In genomic region chr16:14362774-14363371, GRCh38 we compare ENCODE assay signal across 1 cellular context.
A peak's percentile ranks its signal among the peaks of the same experiment; 100 is the strongest.
TF ChIP-seq lines count a peak whose summit lies in the region.

No MANE protein-coding gene starts in this region.

TF ChIP-seq in HepG2, 621 proteins besides CTCF, POLR2A, EP300 and RAD21 (continued from another document):
- TF ChIP-seq ZNF687 (CRISPR knock-in tag; IDR thresholded peaks at IDR 0.05) = peak; percentile 3; the same call in 1 of the 2 replicates
- 0 out of 2 replicates have a peak, but pooled peaks have one; percentile 69 for TF ChIP-seq DZIP1 (CRISPR knock-in tag; IDR thresholded peaks at IDR 0.05)
- TF ChIP-seq, protein P1, sequence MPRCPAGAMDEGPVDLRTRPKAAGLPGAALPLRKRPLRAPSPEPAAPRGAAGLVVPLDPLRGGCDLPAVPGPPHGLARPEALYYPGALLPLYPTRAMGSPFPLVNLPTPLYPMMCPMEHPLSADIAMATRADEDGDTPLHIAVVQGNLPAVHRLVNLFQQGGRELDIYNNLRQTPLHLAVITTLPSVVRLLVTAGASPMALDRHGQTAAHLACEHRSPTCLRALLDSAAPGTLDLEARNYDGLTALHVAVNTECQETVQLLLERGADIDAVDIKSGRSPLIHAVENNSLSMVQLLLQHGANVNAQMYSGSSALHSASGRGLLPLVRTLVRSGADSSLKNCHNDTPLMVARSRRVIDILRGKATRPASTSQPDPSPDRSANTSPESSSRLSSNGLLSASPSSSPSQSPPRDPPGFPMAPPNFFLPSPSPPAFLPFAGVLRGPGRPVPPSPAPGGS (CRISPR knock-in tag; IDR thresholded peaks at IDR 0.05) = no peak
- no peak for TF ChIP-seq ZNF761 (CRISPR knock-in tag; conservative IDR thresholded peaks at IDR 0.05)
- TF ChIP-seq BHLHE40 (IDR thresholded peaks at IDR 0.05; ENCODE audit: low read length) = no peak
- no peak for TF ChIP-seq STAG1 (CRISPR knock-in tag; IDR thresholded peaks at IDR 0.05)
- TF ChIP-seq, protein P2, sequence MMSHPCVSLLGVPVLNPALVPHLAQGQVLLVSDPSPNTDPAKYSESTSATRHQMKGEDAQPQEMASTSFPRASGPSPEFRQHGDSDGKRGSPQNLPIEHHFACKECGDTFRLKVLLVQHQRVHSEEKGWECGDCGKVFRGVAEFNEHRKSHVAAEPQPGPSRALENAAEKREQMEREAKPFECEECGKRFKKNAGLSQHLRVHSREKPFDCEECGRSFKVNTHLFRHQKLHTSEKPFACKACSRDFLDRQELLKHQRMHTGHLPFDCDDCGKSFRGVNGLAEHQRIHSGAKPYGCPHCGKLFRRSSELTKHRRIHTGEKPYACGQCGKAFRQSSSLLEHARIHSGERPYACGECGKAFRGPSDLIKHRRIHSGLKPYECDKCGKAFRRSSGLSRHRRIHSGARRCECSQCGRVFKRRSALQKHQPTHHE (CRISPR knock-in tag; IDR thresholded peaks at IDR 0.05; ENCODE audit: borderline replicate concordance) = 0 out of 2 replicates have a peak, but pooled peaks have one; percentile 4
- no peak for TF ChIP-seq ARID5B (CRISPR knock-in tag; IDR thresholded peaks at IDR 0.05)
- peak; percentile 92 for TF ChIP-seq PRPF4 (IDR thresholded peaks at IDR 0.05; ENCODE audit: low read depth, low read length, poor library complexity, severe bottlenecking)
- TF ChIP-seq SPEN (CRISPR knock-in tag; IDR thresholded peaks at IDR 0.05; ENCODE audit: low read depth) = 0 out of 2 replicates have a peak, but pooled peaks have one; percentile 9
